ENCODE assay signal across 10 cellular contexts in genomic region chr12:27260746-27261145, GRCh38. TPM values are rescaled to one million over a fixed set of nuclear protein-coding genes. Genes with fewer than 3 reads are reported as not detected.
A peak's percentile ranks its signal among the peaks of the same experiment; 100 is the strongest.
DNase-seq lines count a peak whose midpoint lies in the region; ATAC-seq, FAIRE-seq and TF ChIP-seq lines count a peak whose summit lies in the region.
"Had no signal": no experiment of that assay in that cellular context is flagged by ENCODE, and none has a peak within 500 bp of the region (broad histone marks: within the 10 kb centered on the region; RNA-seq: fewer than 3 reads in every experiment).

No MANE protein-coding gene starts in this region.

- H3K9me3 ChIP-seq in ascending aorta, result no peaks in the 10 kb centered on the region
- H3K9me3 ChIP-seq in gastrocnemius medialis, result no peaks in the 10 kb centered on the region

- intact Hi-C loops in ascending aorta (cut with DNase I) (no loop called here), gastrocnemius medialis (cut with DNase I; ENCODE audit: low total_unique reads) (no loop called here)

- no peak for FAIRE-seq in urothelium cell line (lab: Jason Lieb, UNC)

- in situ Hi-C loops in gastrocnemius medialis (cut with MboI; ENCODE audit: low sequenced_read_pairs in 4 of 4), result no loop called here

- H3K27me3 ChIP-seq in ascending aorta (no peaks in the 10 kb centered on the region), gastrocnemius medialis (no peaks in the 10 kb centered on the region)

- no peak for TF ChIP-seq CTCF in ascending aorta (IDR thresholded peaks at IDR 0.05)
- TF ChIP-seq CTCF in fibroblast of pulmonary artery (IDR thresholded peaks at IDR 0.05; ENCODE audit: low read length, missing control alignments), result no peak
- TF ChIP-seq CTCF in gastrocnemius medialis (IDR thresholded peaks at IDR 0.05 in 4 of 5, conservative IDR thresholded peaks at IDR 0.05 in 1 of 5), result no peak

- H3K4me1 ChIP-seq in ascending aorta (peaks cover 3 to 61% of the 10 kb centered on the region in 2 donors), gastrocnemius medialis (peaks cover 0 to 14% of the 10 kb centered on the region in 2 donors)

- no peak for TF ChIP-seq POLR2A in gastrocnemius medialis (IDR thresholded peaks at IDR 0.05)

- ATAC-seq in gastrocnemius medialis, result peak; percentile 84 to 86
- ATAC-seq in GM19395 (IDR thresholded peaks at IDR 0.05; ENCODE audit: unreplicated experiment), result no peak
- ATAC-seq in HG03442 (IDR thresholded peaks at IDR 0.05; ENCODE audit: unreplicated experiment), result no peak
- no peak for ATAC-seq in activated CD4-positive, CD25-positive, alpha-beta regulatory T cell treated with anti-CD3 and anti-CD28 coated beads, Interleukin-2, amount 50 U/mL, for 24 hours

- DNase-seq in ELR (ENCODE audit: low read depth) (peak; percentile 28), ascending aorta (ENCODE audit: low spot score in 2 of 2) (no peak), fibroblast of pulmonary artery (ENCODE audit: low read depth) (peak; percentile 79), gastrocnemius medialis (no peak), urothelium cell line (ENCODE audit: low spot score) (no peak)
- DNase-seq: cerebellar nuclear complex, occipital lobe had no signal

- peak overlapping the region; percentile 17 to 32 for H3K4me3 ChIP-seq in ascending aorta
- H3K4me3 ChIP-seq in fibroblast of pulmonary artery (replicated peaks; ENCODE audit: low read depth, low read length), result no peak overlapping the region
- H3K4me3 ChIP-seq in gastrocnemius medialis, result no peak overlapping the region

- H3K36me3 ChIP-seq in ascending aorta (peaks cover 2 to 3% of the 10 kb centered on the region in 2 donors), gastrocnemius medialis (no peaks in the 10 kb centered on the region)

- H3K27ac ChIP-seq in ascending aorta (peak overlapping the region; percentile 69 to 83), gastrocnemius medialis (peak overlapping the region; percentile 58 to 72 (median 68))

RNA-seq across cellular contexts. Expression of gene STK38L, which starts 16.7 kb away (rescaled TPM):
- total RNA-seq in ascending aorta (137 TPM), gastrocnemius medialis (10 to 100 TPM; 12.9 to 20.0 (median 13.5) TPM)

Comparison
In these comparisons a context has a peak if more than half of its experiments do, and no peak if none do; other contexts are left out.
1. DNase-seq: peak in ELR (single experiment) and fibroblast of pulmonary artery (single experiment); none in ascending aorta (0 of 2), gastrocnemius medialis (0 of 2) and urothelium cell line (single experiment).
2. H3K4me3 ChIP-seq: peak in ascending aorta (2 of 2); none in fibroblast of pulmonary artery (single experiment) and gastrocnemius medialis (0 of 4).
3. ATAC-seq: peak in gastrocnemius medialis (2 of 2); none in GM19395 (single experiment), HG03442 (single experiment) and activated CD4-positive, CD25-positive, alpha-beta regulatory T cell treated with anti-CD3 and anti-CD28 coated beads, Interleukin-2, amount 50 U/mL, for 24 hours (0 of 2).